Comparison of ENCODE assay signal across 1 cellular context in genomic region chr16:75376475-75376907, GRCh38.
TF ChIP-seq lines count a peak whose summit lies in the region.

No MANE protein-coding gene starts in this region.

TF ChIP-seq in WTC11, 78 proteins besides CTCF, POLR2A, EP300 and RAD21 (continued from another document):
- TF ChIP-seq AFF4 (CRISPR knock-in tag; IDR thresholded peaks at IDR 0.05; ENCODE audit: borderline replicate concordance), result no peak
- TF ChIP-seq PRRX2 (CRISPR knock-in tag; IDR thresholded peaks at IDR 0.05), result no peak
- TF ChIP-seq NFATC4 (CRISPR knock-in tag; IDR thresholded peaks at IDR 0.05), result no peak
